ENCODE assay signal across 22 cellular contexts in the genomic region with DNA sequence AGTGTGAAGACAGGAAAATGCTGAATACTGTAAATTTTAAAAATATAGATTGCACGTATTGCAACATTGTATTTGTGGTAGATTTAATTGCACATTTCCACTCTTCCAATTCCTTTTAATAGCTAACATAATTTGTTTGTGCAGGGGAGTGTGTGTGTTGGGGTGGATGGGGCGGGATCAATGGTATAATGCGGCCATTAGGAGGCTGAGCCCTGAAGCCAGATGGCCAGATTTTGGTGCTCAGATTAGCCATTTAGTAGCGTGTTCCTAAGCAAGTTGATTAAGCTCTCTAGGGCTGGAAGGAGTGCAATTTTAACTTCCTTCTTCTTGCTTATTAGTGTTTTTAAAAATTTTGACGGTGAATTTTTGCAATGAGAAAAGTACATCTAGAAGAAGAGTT. TPM values are rescaled to one million over a fixed set of nuclear protein-coding genes. Genes with fewer than 3 reads are reported as not detected.
"Had no signal": no experiment of that assay in that cellular context is flagged by ENCODE, and none has a peak within 500 bp of the region (broad histone marks: within the 10 kb centered on the region; RNA-seq: fewer than 3 reads in every experiment).

No MANE protein-coding gene starts in this region.

- H3K4me1 ChIP-seq: uterus had no signal

- H3K4me3 ChIP-seq: left ventricle myocardium inferior, lung, mucosa of descending colon, ovary, right atrium auricular region, right lobe of liver, smooth muscle cell, tibial nerve, uterus had no signal

- DNase-seq: hypothalamus; immature natural killer cell; islet precursor cell; left ventricle myocardium inferior; mesendoderm; mucosa of descending colon; naive thymus-derived CD4-positive, alpha-beta T cell; ovary; right lobe of liver; stimulated activated CD4-positive, alpha-beta T cell treated with anti-CD3 and anti-CD28 coated beads, Interleukin-1b, Interleukin-23, amount 100 ng/mL, for 48 hours; stimulated activated CD4-positive, alpha-beta T cell treated with anti-CD3 and anti-CD28 coated beads, Interleukin-2, amount 100 ng/mL, for 48 hours; stimulated activated CD4-positive, alpha-beta T cell treated with anti-CD3 and anti-CD28 coated beads, Interleukin-4, amount 100 ng/mL, for 4 hours; stimulated activated CD8-positive, alpha-beta memory T cell treated with anti-CD3 and anti-CD28 coated beads, Interleukin-4, amount 100 ng/mL, for 48 hours; stimulated activated naive CD4-positive, alpha-beta T cell treated with Interleukin-2 at 50 U/mL for 16 hours; stimulated activated naive CD8-positive, alpha-beta T cell treated with anti-CD3 and anti-CD28 coated beads, Interleukin-15, amount 100 ng/mL, for 72 hours; substantia nigra; uterus had no signal

- H3K27me3 ChIP-seq: ovary, right atrium auricular region, tibial nerve, uterus had no signal

- H3K36me3 ChIP-seq: left ventricle myocardium inferior, ovary, right atrium auricular region, right lobe of liver, tibial nerve, uterus had no signal

- H3K9me3 ChIP-seq: left ventricle myocardium inferior, mucosa of descending colon, ovary, right atrium auricular region, right lobe of liver, tibial nerve, uterus had no signal

RNA-seq across cellular contexts. Expression of a gene that starts 5.8 kb away (rescaled TPM):
- polyA plus RNA-seq: immature natural killer cell; naive thymus-derived CD4-positive, alpha-beta T cell; neural cell; smooth muscle cell had no signal
